Comparison of ENCODE assay signal across 15 cellular contexts in the genomic region with DNA sequence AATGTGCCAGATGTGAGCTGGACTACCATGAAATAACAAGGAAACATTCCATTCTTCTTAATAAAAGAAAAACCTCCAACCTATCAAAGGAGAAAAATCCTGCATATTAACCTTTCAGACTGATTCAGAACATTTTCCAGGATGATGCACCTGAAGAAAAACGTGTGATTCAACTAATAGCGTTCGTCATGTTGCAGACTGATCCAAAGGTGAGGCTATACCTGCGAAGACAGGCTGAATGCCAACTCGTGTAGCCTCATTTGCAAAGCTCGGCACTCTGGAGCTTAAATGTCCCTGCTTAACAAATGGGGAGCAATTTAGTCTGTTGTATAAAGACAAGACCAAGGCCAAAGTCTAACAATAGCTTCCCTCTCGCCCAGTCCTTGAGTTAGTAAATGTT.
A peak's percentile ranks its signal among the peaks of the same experiment; 100 is the strongest.
DNase-seq lines count a peak whose midpoint lies in the region; ATAC-seq and TF ChIP-seq lines count a peak whose summit lies in the region.
"Had no signal": no experiment of that assay in that cellular context is flagged by ENCODE, and none has a peak within 500 bp of the region (broad histone marks: within the 10 kb centered on the region; RNA-seq: fewer than 3 reads in every experiment).

No MANE protein-coding gene starts in this region.

- H3K9me3 Mint-ChIP-seq in CD8-positive, alpha-beta T cell, result no peaks in the 10 kb centered on the region
- H3K9me3 Mint-ChIP-seq: HFFc6 had no signal

- dilution Hi-C loops in mammary epithelial cell (cut with HindIII; ENCODE audit: low sequenced_read_pairs), result no loop called here

- no peaks in the 10 kb centered on the region for H3K4me1 ChIP-seq in mammary epithelial cell (ENCODE audit: insufficient read depth, low read length)
- H3K4me1 ChIP-seq in CD8-positive, alpha-beta T cell (ENCODE audit: insufficient read depth, low read length), result no peaks in the 10 kb centered on the region
- H3K4me1 ChIP-seq: BLaER1 treated with 17β-estradiol and CSF1 and Interleukin-3, amounts not matched to agents 10 nM and 100 nM had no signal

- no peak overlapping the region for H2AFZ ChIP-seq in mammary epithelial cell (ENCODE audit: low read depth, low read length)

- H3K36me3 ChIP-seq in mammary epithelial cell (ENCODE audit: insufficient read depth, low read length), result no peaks in the 10 kb centered on the region
- H3K36me3 ChIP-seq in CD8-positive, alpha-beta T cell (ENCODE audit: insufficient read depth, low read length), result no peaks in the 10 kb centered on the region
- H3K36me3 ChIP-seq: BLaER1 treated with 17β-estradiol and CSF1 and Interleukin-3, amounts not matched to agents 10 nM and 100 nM had no signal

- BruUV-seq in mammary epithelial cell (replicated peaks; lab: Mats Ljungman, UMichigan), result no TSS peak

- no peak for ATAC-seq in Right ventricle myocardium inferior
- ATAC-seq in CD8-positive, alpha-beta T cell, result no peak

- 68% methylated on average over 7 of the region's 7 CpGs for WGBS in mammary epithelial cell (ENCODE audit: low coverage, missing lambda C conversion rate)

- no peak overlapping the region for H3K4me3 Mint-ChIP-seq in CD8-positive, alpha-beta T cell
- H3K4me3 Mint-ChIP-seq: CD4-positive, CD25-positive, alpha-beta regulatory T cell; HFFc6 had no signal

- intact Hi-C loops in mammary epithelial cell (cut with micrococcal nuclease), result no loop called here
- intact Hi-C loops in Right ventricle myocardium inferior (cut with DNase I), result no loop called here
- intact Hi-C loops in CD8-positive, alpha-beta T cell (cut with DNase I, micrococcal nuclease), result no loop called here

- H3K4me1 Mint-ChIP-seq in CD8-positive, alpha-beta T cell (ENCODE audit: low read depth), result no peaks in the 10 kb centered on the region
- H3K4me1 Mint-ChIP-seq: CD4-positive, CD25-positive, alpha-beta regulatory T cell had no signal

- H3K36me3 Mint-ChIP-seq in CD8-positive, alpha-beta T cell, result no peaks in the 10 kb centered on the region
- H3K36me3 Mint-ChIP-seq: CD4-positive, CD25-positive, alpha-beta regulatory T cell had no signal

- H3K9ac ChIP-seq in mammary epithelial cell (ENCODE audit: insufficient read depth, low read length), result no peak overlapping the region
- H3K9ac ChIP-seq: BLaER1 treated with 17β-estradiol and CSF1 and Interleukin-3, amounts not matched to agents 10 nM and 100 nM had no signal

- POLR2A ChIA-PET in CD8-positive, alpha-beta T cell (lab: Charles Lee), result no interaction called here

- CTCF ChIA-PET in mammary epithelial cell (lab: Charles Lee; ENCODE audit: low non-redundant PET), result no interaction called here
- CTCF ChIA-PET in CD8-positive, alpha-beta T cell (lab: Charles Lee), result no interaction called here

- peaks cover 15% of the 10 kb centered on the region for H3K27me3 Mint-ChIP-seq in CD8-positive, alpha-beta T cell (ENCODE audit: low read depth)

- no peaks in the 10 kb centered on the region for H4K20me1 ChIP-seq in mammary epithelial cell (ENCODE audit: insufficient read depth, low read length)
- H4K20me1 ChIP-seq: BLaER1 treated with 17β-estradiol and CSF1 and Interleukin-3, amounts not matched to agents 10 nM and 100 nM had no signal

- H3K9me3 ChIP-seq in mammary epithelial cell (replicated peaks; ENCODE audit: insufficient read depth, low read length), result no peaks in the 10 kb centered on the region
- H3K9me3 ChIP-seq in CD8-positive, alpha-beta T cell (ENCODE audit: low read length), result no peaks in the 10 kb centered on the region
- H3K9me3 ChIP-seq: BLaER1 treated with 17β-estradiol and CSF1 and Interleukin-3, amounts not matched to agents 10 nM and 100 nM had no signal

- no peak overlapping the region for H3K27ac Mint-ChIP-seq in CD8-positive, alpha-beta T cell
- H3K27ac Mint-ChIP-seq: CD4-positive, CD25-positive, alpha-beta regulatory T cell; HFFc6 had no signal

- H3K4me3 ChIP-seq in mammary epithelial cell (replicated peaks in 1 of 3; ENCODE audit: insufficient read depth in 1 of 3, low read depth in 2 of 3, low read length in 3 of 3), result no peak overlapping the region
- H3K4me3 ChIP-seq in CD8-positive, alpha-beta T cell (ENCODE audit: low read depth, low read length), result no peak overlapping the region
- H3K4me3 ChIP-seq: BLaER1 treated with 17β-estradiol and CSF1 and Interleukin-3, amounts not matched to agents 10 nM and 100 nM had no signal

- peaks cover 10% of the 10 kb centered on the region for H3K27me3 ChIP-seq in mammary epithelial cell (ENCODE audit: insufficient read depth, low read length)
- no peaks in the 10 kb centered on the region for H3K27me3 ChIP-seq in CD8-positive, alpha-beta T cell (ENCODE audit: insufficient read depth, low read length)
- H3K27me3 ChIP-seq: BLaER1 treated with 17β-estradiol and CSF1 and Interleukin-3, amounts not matched to agents 10 nM and 100 nM had no signal

- peak; percentile 50 for DNase-seq in HPDE6-E6E7 (ENCODE audit: extremely low spot score)
- DNase-seq in mammary epithelial cell, result peak; percentile 34
- DNase-seq in epithelial cell of prostate (ENCODE audit: low read depth, low spot score), result peak; percentile 18
- peak; percentile 83 for DNase-seq in kidney tubule cell (ENCODE audit: low spot score)
- DNase-seq in NCI-H69 (lab: John Stamatoyannopoulos, UW), result no peak
- DNase-seq in Right ventricle myocardium inferior (ENCODE audit: missing footprints), result no peak
- no peak for DNase-seq in CD8-positive, alpha-beta T cell
- DNase-seq: ACHN; CD4-positive, CD25-positive, alpha-beta regulatory T cell; DMS153; DMS79 treated with DMSO at 0.1 percent for 48 hours; EL; HCEC 1CT; HFFc6 had no signal

- H3K27ac ChIP-seq in mammary epithelial cell (ENCODE audit: insufficient read depth, low read depth, low read length), result no peak overlapping the region
- no peak overlapping the region for H3K27ac ChIP-seq in epithelial cell of prostate
- H3K27ac ChIP-seq in CD8-positive, alpha-beta T cell (ENCODE audit: low read depth, low read length), result no peak overlapping the region
- H3K27ac ChIP-seq: BLaER1 treated with 17β-estradiol and CSF1 and Interleukin-3, amounts not matched to agents 10 nM and 100 nM had no signal

- no peak for TF ChIP-seq CTCF in mammary epithelial cell (conservative IDR thresholded peaks at IDR 0.05 in 1 of 2, IDR thresholded peaks at IDR 0.05 in 1 of 2; ENCODE audit: extremely low read depth in 1 of 2, insufficient read depth in 1 of 2, low read depth in 1 of 2, low read length in 2 of 2)
- no peak for TF ChIP-seq CTCF in CD8-positive, alpha-beta T cell (IDR thresholded peaks at IDR 0.05)

- no peak overlapping the region for H3K4me2 ChIP-seq in mammary epithelial cell (ENCODE audit: insufficient read depth, low read depth, low read length)
- H3K4me2 ChIP-seq: BLaER1 treated with 17β-estradiol and CSF1 and Interleukin-3, amounts not matched to agents 10 nM and 100 nM had no signal

- in situ Hi-C loops in mammary epithelial cell (cut with MboI; ENCODE audit: low sequenced_read_pairs in 2 of 2), result no loop called here

- H3K79me2 ChIP-seq in mammary epithelial cell (ENCODE audit: insufficient read depth, low read length), result no peaks in the 10 kb centered on the region

Comparison
In these comparisons a context has a peak if more than half of its experiments do, and no peak if none do; other contexts are left out.
1. DNase-seq: peak in HPDE6-E6E7 (single experiment), mammary epithelial cell (single experiment), epithelial cell of prostate (single experiment) and kidney tubule cell (single experiment); none in NCI-H69 (single experiment), Right ventricle myocardium inferior (single experiment) and CD8-positive, alpha-beta T cell (0 of 7).